11 cellular contexts compared by ENCODE assay signal in the genomic region with DNA sequence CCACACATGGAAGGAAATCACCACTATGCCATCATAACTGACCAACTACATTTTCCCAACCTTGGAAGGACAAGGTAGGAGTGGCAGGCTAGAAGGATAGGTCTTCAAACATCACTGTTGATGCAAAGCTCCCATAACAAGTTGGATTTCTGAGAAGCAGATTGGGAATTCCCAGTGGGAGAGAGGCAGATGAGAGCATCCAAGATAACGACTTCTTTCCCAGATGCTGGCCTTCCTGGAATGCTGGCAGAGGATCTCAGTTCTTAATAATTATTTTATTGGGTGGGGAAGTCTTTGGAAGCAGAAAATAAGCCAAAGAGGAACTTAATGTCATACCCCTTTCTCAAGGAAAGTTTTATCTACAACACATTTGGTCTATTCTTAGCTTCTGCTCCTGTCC.
DNase-seq lines count a peak whose midpoint lies in the region; ATAC-seq and TF ChIP-seq lines count a peak whose summit lies in the region.
"Had no signal": no experiment of that assay in that cellular context is flagged by ENCODE, and none has a peak within 500 bp of the region (broad histone marks: within the 10 kb centered on the region; RNA-seq: fewer than 3 reads in every experiment).

No MANE protein-coding gene starts in this region.

- no peaks in the 10 kb centered on the region for H3K9me3 Mint-ChIP-seq in CD4-positive, CD25-positive, alpha-beta regulatory T cell

- no peak for DNase-seq in CD4-positive, CD25-positive, alpha-beta regulatory T cell
- DNase-seq in NCI-H2171 treated with DMSO at 0.1 percent for 48 hours (lab: John Stamatoyannopoulos, UW) (peak; percentile 55), fibroblast of pulmonary artery (ENCODE audit: low read depth) (peak; percentile 21), sciatic nerve (ENCODE audit: low spot score) (no peak), aorta (no peak), NCI-H510A (lab: John Stamatoyannopoulos, UW) (no peak)
- DNase-seq: T-helper 9 cell had no signal

- no peaks in the 10 kb centered on the region for H3K9me3 ChIP-seq in CD4-positive, CD25-positive, alpha-beta regulatory T cell (ENCODE audit: control insufficient read depth in 2 of 2, low read length in 2 of 2)
- no peaks in the 10 kb centered on the region for H3K9me3 ChIP-seq in aorta (ENCODE audit: control insufficient read depth, low read length)

- ATAC-seq in CD4-positive, CD25-positive, alpha-beta regulatory T cell (ENCODE audit: low read depth in 2 of 2), result no peak
- ATAC-seq in sciatic nerve (peak; percentile 43), aorta (ENCODE audit: low FRiP score) (no peak), HG03442 (IDR thresholded peaks at IDR 0.05; ENCODE audit: unreplicated experiment) (no peak), HG03139 (IDR thresholded peaks at IDR 0.05; ENCODE audit: unreplicated experiment) (no peak)

- H3K27me3 ChIP-seq in CD4-positive, CD25-positive, alpha-beta regulatory T cell (ENCODE audit: control insufficient read depth, insufficient read depth, low read length), result no peaks in the 10 kb centered on the region
- no peaks in the 10 kb centered on the region for H3K27me3 ChIP-seq in aorta (ENCODE audit: control insufficient read depth in 1 of 2, insufficient read depth in 2 of 2, low read length in 1 of 2)

- 18 to 46% methylated on average over 1 of the region's 1 CpG for WGBS in aorta, 2 donors

- H3K4me1 Mint-ChIP-seq in CD4-positive, CD25-positive, alpha-beta regulatory T cell, result peaks cover 13 to 62% (median 37%) of the 10 kb centered on the region in 4 donors

- H3K27ac ChIP-seq in CD4-positive, CD25-positive, alpha-beta regulatory T cell (ENCODE audit: insufficient read depth, low read length, poor library complexity, severe bottlenecking), result no peak overlapping the region
- no peak overlapping the region for H3K27ac ChIP-seq in aorta (ENCODE audit: low read depth in 1 of 2, low read length in 2 of 2)
- H3K27ac ChIP-seq: KMS-11 had no signal

- no peaks in the 10 kb centered on the region for H3K36me3 ChIP-seq in CD4-positive, CD25-positive, alpha-beta regulatory T cell (ENCODE audit: control insufficient read depth, insufficient read depth, low read length)
- no peaks in the 10 kb centered on the region for H3K36me3 ChIP-seq in aorta (ENCODE audit: control insufficient read depth in 1 of 2, insufficient read depth in 2 of 2, low read length in 1 of 2)

- no peaks in the 10 kb centered on the region for H3K27me3 Mint-ChIP-seq in CD4-positive, CD25-positive, alpha-beta regulatory T cell

- H3K4me3 Mint-ChIP-seq in CD4-positive, CD25-positive, alpha-beta regulatory T cell, result peak overlapping the region in 1 of 4 donors; percentile 46
- H3K4me3 Mint-ChIP-seq: CD14-positive monocyte had no signal

- H3K27ac Mint-ChIP-seq in CD4-positive, CD25-positive, alpha-beta regulatory T cell, result peak overlapping the region in 2 of 3 donors; percentile 72 to 75

- H3K4me3 ChIP-seq in CD4-positive, CD25-positive, alpha-beta regulatory T cell (ENCODE audit: low read depth, low read length), result no peak overlapping the region
- H3K4me3 ChIP-seq in fibroblast of pulmonary artery (replicated peaks; ENCODE audit: low read depth, low read length) (no peak overlapping the region), aorta (ENCODE audit: low read length in 2 of 2) (no peak overlapping the region)

- intact Hi-C loops in sciatic nerve (cut with DNase I) (no loop called here), aorta (cut with DNase I) (no loop called here)

- no peaks in the 10 kb centered on the region for H3K36me3 Mint-ChIP-seq in CD4-positive, CD25-positive, alpha-beta regulatory T cell

- TF ChIP-seq CTCF in fibroblast of pulmonary artery (IDR thresholded peaks at IDR 0.05; ENCODE audit: low read length, missing control alignments), result no peak

- H3K4me1 ChIP-seq in CD4-positive, CD25-positive, alpha-beta regulatory T cell (ENCODE audit: control insufficient read depth, insufficient read depth, low read length, poor library complexity, severe bottlenecking), result peaks cover 35% of the 10 kb centered on the region
- H3K4me1 ChIP-seq in aorta (ENCODE audit: control insufficient read depth in 1 of 2, insufficient read depth in 2 of 2, low read length in 2 of 2), result peaks cover 0 to 1% of the 10 kb centered on the region in 2 donors

Comparison
In these comparisons a context has a peak if more than half of its experiments do, and no peak if none do; other contexts are left out.
1. DNase-seq: peak in NCI-H2171 treated with DMSO at 0.1 percent for 48 hours (single experiment) and fibroblast of pulmonary artery (single experiment); none in CD4-positive, CD25-positive, alpha-beta regulatory T cell (0 of 3), sciatic nerve (single experiment), aorta (0 of 2) and NCI-H510A (single experiment).